ENCODE assay signal across 29 cellular contexts in the genomic region with DNA sequence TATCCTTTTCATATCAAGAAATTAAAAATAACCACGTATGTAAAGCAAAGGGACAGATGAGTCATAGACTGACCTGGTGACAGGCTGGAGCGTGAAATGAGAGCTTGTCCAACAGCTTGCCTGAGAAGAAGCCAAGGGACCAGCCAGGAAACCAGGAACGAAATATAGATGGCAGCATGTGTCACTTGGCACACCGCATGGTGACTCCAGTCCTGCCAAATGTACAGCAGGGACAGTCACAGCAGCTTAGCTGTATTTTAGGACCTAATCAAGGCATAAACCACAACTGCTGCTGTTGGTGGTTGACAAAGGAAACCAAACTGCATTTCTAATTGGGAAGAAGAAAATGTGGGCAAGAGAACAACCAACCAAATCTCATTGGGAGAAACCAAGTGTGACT.
"Had no signal": no experiment of that assay in that cellular context is flagged by ENCODE, and none has a peak within 500 bp of the region (broad histone marks: within the 10 kb centered on the region; RNA-seq: fewer than 3 reads in every experiment).

No MANE protein-coding gene starts in this region.

- H3K27ac ChIP-seq: breast epithelium, esophagus muscularis mucosa, heart right ventricle, neutrophil, skin epidermis, thoracic aorta, uterus had no signal

- H3K4me1 ChIP-seq: breast epithelium, esophagus muscularis mucosa, heart right ventricle, uterus had no signal

- H3K27me3 ChIP-seq: breast epithelium, esophagus muscularis mucosa, heart right ventricle, neutrophil, uterus had no signal

- ATAC-seq: activated CD8-positive, alpha-beta memory T cell treated with anti-CD3 and anti-CD28 coated beads, Interleukin-2, amount 10 ng/mL, durations not matched to agents 7 days and 5 days; activated CD8-positive, alpha-beta T cell treated with anti-CD3 and anti-CD28 coated beads, Interleukin-2, amount 10 ng/mL, durations not matched to agents 7 days and 5 days; activated naive CD4-positive, alpha-beta T cell treated with anti-CD3 and anti-CD28 coated beads, Interleukin-2, amount 50 U/mL, for 72 hours; activated T-cell treated with anti-CD3 and anti-CD28 coated beads, Interleukin-2, amount 50 U/mL, for 72 hours; heart right ventricle; sciatic nerve; stimulated activated effector memory CD8-positive, alpha-beta T cell treated with anti-CD3 and anti-CD28 coated beads, Interleukin-12 subunit alpha, Interleukin-12 subunit beta, amount 100 ng/mL, for 72 hours had no signal

- H3K9me3 Mint-ChIP-seq: endodermal cell, nephron progenitor cell had no signal

- H3K9me3 ChIP-seq: breast epithelium, esophagus muscularis mucosa, heart right ventricle, neutrophil, thoracic aorta, uterus had no signal

- H3K36me3 ChIP-seq: breast epithelium, esophagus muscularis mucosa, heart right ventricle, neutrophil, thoracic aorta, uterus had no signal

- DNase-seq: activated B cell treated with CpG ODN at 0.5 μM for 24 hours; activated CD4-positive, alpha-beta T cell treated with anti-CD3 and anti-CD28 coated beads, Interleukin-2, amount 50 U/mL, for 1 hour; activated CD8-positive, alpha-beta memory T cell treated with anti-CD3 and anti-CD28 coated beads, Interleukin-2, amount 10 ng/mL, durations not matched to agents 7 days and 5 days; activated CD8-positive, alpha-beta T cell treated with anti-CD3 and anti-CD28 coated beads, Interleukin-2, amount 10 ng/mL, durations not matched to agents 7 days and 5 days; activated naive CD4-positive, alpha-beta T cell; activated T-cell treated with anti-CD3 and anti-CD28 coated beads, Interleukin-2, amount 50 U/mL, for 72 hours; central memory CD4-positive, alpha-beta T cell; endodermal cell; foreskin melanocyte; heart right ventricle; islet precursor cell; mammary epithelial cell; naive B cell; nephron progenitor cell; stimulated activated CD4-positive, alpha-beta T cell treated with anti-CD3 and anti-CD28 coated beads, Interleukin-12 subunit alpha, Interleukin-12 subunit beta, amount 100 ng/mL, for 4 hours; stimulated activated CD4-positive, alpha-beta T cell treated with anti-CD3 and anti-CD28 coated beads, Interleukin-4, amount 100 ng/mL, for 24 hours; uterus had no signal

- H3K27me3 Mint-ChIP-seq: activated B cell treated with CpG ODN at 0.5 μM for 24 hours; activated CD8-positive, alpha-beta memory T cell treated with anti-CD3 and anti-CD28 coated beads, Interleukin-2, amount 10 ng/mL, durations not matched to agents 7 days and 5 days; dendritic cell treated with granulocyte-macrophage colony-stimulating factor and Interleukin-4, amounts not matched to agents 40 ng/mL and 50 ng/mL, for 4 days; naive B cell; progenitor cell of endocrine pancreas; stimulated activated naive CD8-positive, alpha-beta T cell treated with anti-CD3 and anti-CD28 coated beads, Interleukin-15, Interleukin-2, amounts not matched to agents 100 ng/mL and 50 ng/mL, for 24 hours had no signal

- H3K4me3 Mint-ChIP-seq: activated B cell treated with CpG ODN at 0.5 μM for 24 hours; activated CD8-positive, alpha-beta memory T cell treated with anti-CD3 and anti-CD28 coated beads, Interleukin-2, amount 10 ng/mL, durations not matched to agents 7 days and 5 days; activated CD8-positive, alpha-beta T cell treated with anti-CD3 and anti-CD28 coated beads, Interleukin-2, amount 10 ng/mL, durations not matched to agents 7 days and 5 days; activated T-cell treated with anti-CD3 and anti-CD28 coated beads, Interleukin-2, amount 50 U/mL, for 72 hours; dendritic cell treated with granulocyte-macrophage colony-stimulating factor and Interleukin-4, amounts not matched to agents 40 ng/mL and 50 ng/mL, for 4 days; endodermal cell; naive B cell; nephron progenitor cell; stimulated activated effector memory CD8-positive, alpha-beta T cell treated with anti-CD3 and anti-CD28 coated beads, Interleukin-12 subunit alpha, Interleukin-12 subunit beta, amount 100 ng/mL, for 72 hours; stimulated activated naive CD8-positive, alpha-beta T cell treated with anti-CD3 and anti-CD28 coated beads, Interleukin-15, Interleukin-2, amounts not matched to agents 100 ng/mL and 50 ng/mL, for 24 hours; T-helper 2 cell treated with Interferon-gamma antibody and Interleukin-4, amounts not matched to agents 5 μg/mL and 100 μg/mL, for 36 hours had no signal

- H3K36me3 Mint-ChIP-seq: activated CD8-positive, alpha-beta memory T cell treated with anti-CD3 and anti-CD28 coated beads, Interleukin-2, amount 10 ng/mL, durations not matched to agents 7 days and 5 days; naive B cell; stimulated activated effector memory CD8-positive, alpha-beta T cell treated with anti-CD3 and anti-CD28 coated beads, Interleukin-12 subunit alpha, Interleukin-12 subunit beta, amount 100 ng/mL, for 72 hours had no signal

- H3K4me3 ChIP-seq: breast epithelium, esophagus muscularis mucosa, heart right ventricle, skin epidermis, thoracic aorta, uterus had no signal

- H3K4me1 Mint-ChIP-seq: activated B cell treated with CpG ODN at 0.5 μM for 24 hours; activated CD8-positive, alpha-beta memory T cell treated with anti-CD3 and anti-CD28 coated beads, Interleukin-2, amount 10 ng/mL, durations not matched to agents 7 days and 5 days; endodermal cell; naive B cell; nephron progenitor cell; stimulated activated effector memory CD8-positive, alpha-beta T cell treated with anti-CD3 and anti-CD28 coated beads, Interleukin-12 subunit alpha, Interleukin-12 subunit beta, amount 100 ng/mL, for 72 hours had no signal
